8 cellular contexts compared by ENCODE assay signal in genomic region chr4:122710434-122711308, GRCh38. TPM values are rescaled to one million over a fixed set of nuclear protein-coding genes. Genes with fewer than 3 reads are reported as not detected.
DNase-seq lines count a peak whose midpoint lies in the region; ATAC-seq, FAIRE-seq and TF ChIP-seq lines count a peak whose summit lies in the region.
"Had no signal": no experiment of that assay in that cellular context is flagged by ENCODE, and none has a peak within 500 bp of the region (broad histone marks: within the 10 kb centered on the region; RNA-seq: fewer than 3 reads in every experiment).

No MANE protein-coding gene starts in this region.

- no peaks in the 10 kb centered on the region for H3K9me3 Mint-ChIP-seq in T-helper 1 cell treated with Interleukin-12 subunit alpha and Interleukin-12 subunit beta and Interleukin-4 antibody, amounts not matched to agents 30 μg/mL and 1 μg/mL, for 36 hours

- H3K4me3 Mint-ChIP-seq in T-helper 1 cell treated with Interleukin-12 subunit alpha and Interleukin-12 subunit beta and Interleukin-4 antibody, amounts not matched to agents 30 μg/mL and 1 μg/mL, for 36 hours = peak overlapping the region; percentile 80

- no peak for TF ChIP-seq CTCF in omental fat pad (IDR thresholded peaks at IDR 0.05)

- peaks cover 62% of the 10 kb centered on the region for H3K4me1 Mint-ChIP-seq in T-helper 1 cell treated with Interleukin-12 subunit alpha and Interleukin-12 subunit beta and Interleukin-4 antibody, amounts not matched to agents 30 μg/mL and 1 μg/mL, for 36 hours (ENCODE audit: low read depth)

- no peak for TF ChIP-seq POLR2A in GM12892 (IDR thresholded peaks at IDR 0.05; ENCODE audit: low read depth, low read length)

- ATAC-seq in GM19372 (IDR thresholded peaks at IDR 0.05; ENCODE audit: low read depth, unreplicated experiment) = peak; percentile 54
- ATAC-seq in HG02798 (IDR thresholded peaks at IDR 0.05; ENCODE audit: poor library complexity, unreplicated experiment) = peak; percentile 71
- ATAC-seq in omental fat pad (ENCODE audit: low FRiP score) = peak; percentile 62
- ATAC-seq: HCT116 had no signal

- no peaks in the 10 kb centered on the region for H3K27me3 Mint-ChIP-seq in T-helper 1 cell treated with Interleukin-12 subunit alpha and Interleukin-12 subunit beta and Interleukin-4 antibody, amounts not matched to agents 30 μg/mL and 1 μg/mL, for 36 hours (ENCODE audit: low read depth)

- no peak for DNase-seq in omental fat pad (ENCODE audit: low spot score)
- DNase-seq in inferior parietal cortex (ENCODE audit: extremely low spot score) = no peak
- DNase-seq in GM12892 (ENCODE audit: insufficient read length) = no peak
- no peak for DNase-seq in DMS53 (lab: John Stamatoyannopoulos, UW)

- H3K27ac Mint-ChIP-seq in T-helper 1 cell treated with Interleukin-12 subunit alpha and Interleukin-12 subunit beta and Interleukin-4 antibody, amounts not matched to agents 30 μg/mL and 1 μg/mL, for 36 hours = peak overlapping the region; percentile 93

- H3K36me3 Mint-ChIP-seq in T-helper 1 cell treated with Interleukin-12 subunit alpha and Interleukin-12 subunit beta and Interleukin-4 antibody, amounts not matched to agents 30 μg/mL and 1 μg/mL, for 36 hours (ENCODE audit: low read depth) = no peaks in the 10 kb centered on the region

- no peak for FAIRE-seq in GM12892 (lab: Jason Lieb, UNC)

RNA-seq across cellular contexts. Expression of gene BBS12, which starts 21.8 kb away (rescaled TPM):
- 1 to 10 TPM; 3.2 to 5.7 (median 3.7) TPM for total RNA-seq in omental fat pad
- 0.72 TPM for polyA plus RNA-seq in GM12892 (2012; ENCODE audit: missing spikeins)
